ENCODE assay signal across 1 cellular context in the genomic region with DNA sequence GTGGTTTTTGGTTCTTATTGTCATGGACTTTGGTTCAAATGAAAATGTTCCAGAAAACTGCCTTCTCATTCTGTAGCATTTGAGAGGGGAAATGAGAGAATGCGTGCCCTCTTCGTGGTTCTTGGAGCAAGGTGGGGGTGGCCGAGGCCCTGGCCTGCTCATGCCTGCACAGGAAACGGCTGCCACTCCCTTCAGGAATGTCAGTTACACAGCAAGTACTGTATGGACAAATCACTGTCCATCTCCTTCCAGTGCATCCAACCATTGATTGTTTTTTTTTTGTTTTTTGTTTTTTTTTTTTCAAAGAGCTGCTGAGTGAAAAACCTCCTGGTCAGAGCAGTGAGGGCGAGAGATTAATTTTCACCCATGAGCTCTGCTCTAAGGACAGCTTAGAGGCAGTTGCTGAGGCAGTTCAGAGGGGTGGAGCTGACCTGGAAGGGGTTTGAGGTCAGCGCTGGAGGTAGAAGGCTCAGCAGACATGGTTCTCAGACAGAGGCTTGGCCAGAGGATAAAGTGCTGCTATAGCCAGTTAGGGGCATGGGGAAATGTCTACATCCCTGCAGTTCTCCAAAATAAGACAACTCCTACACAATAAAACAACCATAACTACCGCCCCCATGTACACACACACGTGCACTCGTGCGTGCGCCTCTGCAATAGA.
TF ChIP-seq lines count a peak whose summit lies in the region.

No MANE protein-coding gene starts in this region.

TF ChIP-seq in SK-N-SH, 30 proteins besides CTCF, POLR2A, EP300 and RAD21 (continued from another document):
- TF ChIP-seq USF2 (IDR thresholded peaks at IDR 0.05; ENCODE audit: borderline replicate concordance, low read depth, low read length) (no peak), POLR2AphosphoS5 (IDR thresholded peaks at IDR 0.05; ENCODE audit: low read depth, low read length) (no peak), CHD2 (IDR thresholded peaks at IDR 0.05; ENCODE audit: low read length, partially characterized antibody) (no peak), RXRA (IDR thresholded peaks at IDR 0.05; ENCODE audit: borderline replicate concordance, low read depth) (no peak), FOXM1 (IDR thresholded peaks at IDR 0.05; ENCODE audit: low read depth) (no peak), NRF1 (IDR thresholded peaks at IDR 0.05; ENCODE audit: low read depth, low read length) (no peak), MEF2A (IDR thresholded peaks at IDR 0.05; ENCODE audit: borderline replicate concordance, low read depth) (no peak)
- TF ChIP-seq, protein P1, sequence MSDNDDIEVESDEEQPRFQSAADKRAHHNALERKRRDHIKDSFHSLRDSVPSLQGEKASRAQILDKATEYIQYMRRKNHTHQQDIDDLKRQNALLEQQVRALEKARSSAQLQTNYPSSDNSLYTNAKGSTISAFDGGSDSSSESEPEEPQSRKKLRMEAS (IDR thresholded peaks at IDR 0.05; ENCODE audit: low read depth): no peak
TF ChIP-seq in SK-N-SH: peak in this region for 0.
